Comparison of ENCODE assay signal across 9 cellular contexts in the genomic region with DNA sequence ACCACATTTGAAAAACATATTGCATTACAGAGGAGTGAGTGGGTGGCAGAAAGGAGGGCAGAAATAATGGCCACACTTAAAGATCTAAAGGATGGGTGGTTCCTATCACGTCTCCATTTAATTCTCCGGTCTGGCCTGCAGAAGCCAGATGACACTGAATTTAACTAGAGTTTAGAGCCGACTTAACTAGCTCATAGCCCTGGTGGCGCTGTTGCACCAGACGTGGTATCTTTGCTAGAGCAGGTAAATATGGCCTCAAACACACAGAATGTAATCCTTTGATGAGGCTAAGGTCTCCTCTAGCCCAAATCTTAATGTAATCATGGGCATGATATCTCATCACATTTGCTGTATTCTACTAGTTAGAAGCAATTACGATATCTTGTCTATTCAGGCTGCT. TPM values are rescaled to one million over a fixed set of nuclear protein-coding genes. Genes with fewer than 3 reads are reported as not detected.
DNase-seq lines count a peak whose midpoint lies in the region; ATAC-seq, FAIRE-seq and TF ChIP-seq lines count a peak whose summit lies in the region.
"Had no signal": no experiment of that assay in that cellular context is flagged by ENCODE, and none has a peak within 500 bp of the region (broad histone marks: within the 10 kb centered on the region; RNA-seq: fewer than 3 reads in every experiment).

No MANE protein-coding gene starts in this region.

- no peaks in the 10 kb centered on the region for H3K9me3 Mint-ChIP-seq in activated CD8-positive, alpha-beta memory T cell treated with anti-CD3 and anti-CD28 coated beads, Interleukin-2, amount 10 ng/mL, durations not matched to agents 7 days and 5 days (ENCODE audit: low read depth)
- H3K9me3 Mint-ChIP-seq in T-helper 2 cell treated with Interferon-gamma antibody and Interleukin-4, amounts not matched to agents 5 μg/mL and 100 μg/mL, for 36 hours: no peaks in the 10 kb centered on the region
- no peaks in the 10 kb centered on the region for H3K9me3 Mint-ChIP-seq in osteocyte (ENCODE audit: unreplicated experiment)
- H3K9me3 Mint-ChIP-seq: dendritic cell treated with granulocyte-macrophage colony-stimulating factor and Interleukin-4, amounts not matched to agents 40 ng/mL and 50 ng/mL, for 4 days had no signal

- in situ Hi-C loops in gastrocnemius medialis (cut with MboI; ENCODE audit: low sequenced_read_pairs in 4 of 4): no loop called here

- H4K8ac ChIP-seq in H1 (ENCODE audit: extremely low read depth, insufficient read depth, low read length): no peak overlapping the region

- H3K27me3 ChIP-seq in H1 (replicated peaks in 1 of 4; ENCODE audit: control insufficient read depth in 3 of 4, extremely low read depth in 1 of 4, insufficient read depth in 3 of 4, low read length in 3 of 4): no peaks in the 10 kb centered on the region; a peak in 1 of 7 replicates
- no peaks in the 10 kb centered on the region for H3K27me3 ChIP-seq in gastrocnemius medialis

- no peak overlapping the region for H3K27ac Mint-ChIP-seq in activated CD8-positive, alpha-beta memory T cell treated with anti-CD3 and anti-CD28 coated beads, Interleukin-2, amount 10 ng/mL, durations not matched to agents 7 days and 5 days
- no peak overlapping the region for H3K27ac Mint-ChIP-seq in T-helper 2 cell treated with Interferon-gamma antibody and Interleukin-4, amounts not matched to agents 5 μg/mL and 100 μg/mL, for 36 hours
- H3K27ac Mint-ChIP-seq in osteocyte (ENCODE audit: unreplicated experiment): no peak overlapping the region
- H3K27ac Mint-ChIP-seq: dendritic cell treated with granulocyte-macrophage colony-stimulating factor and Interleukin-4, amounts not matched to agents 40 ng/mL and 50 ng/mL, for 4 days had no signal

- ATAC-seq in activated CD8-positive, alpha-beta memory T cell treated with anti-CD3 and anti-CD28 coated beads, Interleukin-2, amount 10 ng/mL, durations not matched to agents 7 days and 5 days: peak; percentile 45
- no peak for ATAC-seq in gastrocnemius medialis

- H4K20me1 ChIP-seq in H1 (replicated peaks in 1 of 2; ENCODE audit: control insufficient read depth in 1 of 2, insufficient read depth in 2 of 2, low read length in 2 of 2): no peaks in the 10 kb centered on the region

- no peak overlapping the region for H3K14ac ChIP-seq in H1 (ENCODE audit: insufficient read length)

- TF ChIP-seq CTCF in H1 (IDR thresholded peaks at IDR 0.05; ENCODE audit: control extremely low read depth in 1 of 3, insufficient read depth in 1 of 3, low read depth in 1 of 3, low read length in 3 of 3): peak; percentile 23 to 92 (median 87)
- peak; percentile 66 for TF ChIP-seq CTCF in osteocyte (IDR thresholded peaks at IDR 0.05)
- no peak for TF ChIP-seq CTCF in gastrocnemius medialis (IDR thresholded peaks at IDR 0.05 in 4 of 5, conservative IDR thresholded peaks at IDR 0.05 in 1 of 5)

- no peak overlapping the region for H3K4ac ChIP-seq in H1 (replicated peaks; ENCODE audit: insufficient read length, low read depth, low read length)

- H3K4me1 ChIP-seq in H1 (replicated peaks in 1 of 4; ENCODE audit: control insufficient read depth in 3 of 4, insufficient read depth in 4 of 4, low read length in 3 of 4) (peaks cover 0 to 5% (median 0%) of the 10 kb centered on the region in 4 experiments; a peak in 1 of 7 replicates), gastrocnemius medialis (no peaks in the 10 kb centered on the region)

- H3K23ac ChIP-seq in H1 (ENCODE audit: insufficient read length): no peak overlapping the region

- no peak overlapping the region for H3K9ac ChIP-seq in H1 (replicated peaks in 1 of 4; ENCODE audit: extremely low read depth in 1 of 4, low read depth in 3 of 4, low read length in 3 of 4)

- no peaks in the 10 kb centered on the region for H3K36me3 Mint-ChIP-seq in activated CD8-positive, alpha-beta memory T cell treated with anti-CD3 and anti-CD28 coated beads, Interleukin-2, amount 10 ng/mL, durations not matched to agents 7 days and 5 days
- no peaks in the 10 kb centered on the region for H3K36me3 Mint-ChIP-seq in T-helper 2 cell treated with Interferon-gamma antibody and Interleukin-4, amounts not matched to agents 5 μg/mL and 100 μg/mL, for 36 hours (ENCODE audit: low read depth)
- H3K36me3 Mint-ChIP-seq in osteocyte (ENCODE audit: unreplicated experiment): no peaks in the 10 kb centered on the region

- H3K27ac ChIP-seq in H1 (ENCODE audit: low read depth, low read length) (no peak overlapping the region), gastrocnemius medialis (no peak overlapping the region)

- intact Hi-C loops in gastrocnemius medialis (cut with DNase I; ENCODE audit: low total_unique reads): no loop called here

- no peak overlapping the region for H2BK120ac ChIP-seq in H1 (replicated peaks; ENCODE audit: low read depth, low read length)

- peak; percentile 66 for DNase-seq in activated CD8-positive, alpha-beta memory T cell treated with anti-CD3 and anti-CD28 coated beads, Interleukin-2, amount 10 ng/mL, durations not matched to agents 7 days and 5 days
- DNase-seq in activated CD8-positive, alpha-beta memory T cell treated with anti-CD3 and anti-CD28 coated beads for 24 hours: no peak
- DNase-seq in NCI-H1105 treated with DMSO at 0.1 percent for 48 hours (lab: John Stamatoyannopoulos, UW) (peak; percentile 66), H1 (ENCODE audit: low read depth in 1 of 2, low spot score in 2 of 2) (peak; percentile 39 to 68), osteocyte (ENCODE audit: extremely low spot score, unreplicated experiment) (peak; percentile 82), GM12891 (ENCODE audit: insufficient read length, low spot score) (no peak), gastrocnemius medialis (no peak)
- DNase-seq in T-helper 2 cell treated with Interferon-gamma antibody and Interleukin-4, amounts not matched to agents 5 μg/mL and 100 μg/mL, for 36 hours (ENCODE audit: low spot score): peak; percentile 8

- H2BK20ac ChIP-seq in H1 (ENCODE audit: low read length): no peak overlapping the region; the same call in 1 of the 2 replicates

- no peak overlapping the region for H3K4me3 Mint-ChIP-seq in activated CD8-positive, alpha-beta memory T cell treated with anti-CD3 and anti-CD28 coated beads, Interleukin-2, amount 10 ng/mL, durations not matched to agents 7 days and 5 days
- H3K4me3 Mint-ChIP-seq in T-helper 2 cell treated with Interferon-gamma antibody and Interleukin-4, amounts not matched to agents 5 μg/mL and 100 μg/mL, for 36 hours: no peak overlapping the region
- H3K4me3 Mint-ChIP-seq in osteocyte (ENCODE audit: unreplicated experiment): no peak overlapping the region
- H3K4me3 Mint-ChIP-seq: dendritic cell treated with granulocyte-macrophage colony-stimulating factor and Interleukin-4, amounts not matched to agents 40 ng/mL and 50 ng/mL, for 4 days had no signal

- no peaks in the 10 kb centered on the region for H3K79me1 ChIP-seq in H1 (ENCODE audit: low read depth, low read length)

- H3K36me3 ChIP-seq in H1 (ENCODE audit: control insufficient read depth in 2 of 4, insufficient read depth in 4 of 4, low read length in 3 of 4): no peaks in the 10 kb centered on the region
- H3K36me3 ChIP-seq in gastrocnemius medialis: no peaks in the 10 kb centered on the region

- no peak overlapping the region for H2AFZ ChIP-seq in H1 (ENCODE audit: low read length)

- peak overlapping the region; percentile 96 for H4K91ac ChIP-seq in H1 (replicated peaks; ENCODE audit: insufficient read length, low read length)

- peaks cover 20% of the 10 kb centered on the region for H3K27me3 Mint-ChIP-seq in activated CD8-positive, alpha-beta memory T cell treated with anti-CD3 and anti-CD28 coated beads, Interleukin-2, amount 10 ng/mL, durations not matched to agents 7 days and 5 days
- peaks cover 7% of the 10 kb centered on the region for H3K27me3 Mint-ChIP-seq in T-helper 2 cell treated with Interferon-gamma antibody and Interleukin-4, amounts not matched to agents 5 μg/mL and 100 μg/mL, for 36 hours (ENCODE audit: low read depth)
- peaks cover 18% of the 10 kb centered on the region for H3K27me3 Mint-ChIP-seq in osteocyte (ENCODE audit: unreplicated experiment)

- 30% methylated on average over 6 of the region's 6 CpGs; no CpG with 5 or more reads in 1 of the 2 experiments for WGBS in H1 (ENCODE audit: extremely low coverage in 1 of 2, insufficient coverage in 1 of 2, insufficient read length in 1 of 2, insufficient replicate concordance in 2 of 2, low coverage in 1 of 2, low lambda C conversion rate in 2 of 2, missing lambda C conversion rate in 1 of 2), 2 experiments

- TF ChIP-seq EP300 in H1 (IDR thresholded peaks at IDR 0.05; ENCODE audit: borderline replicate concordance in 1 of 2, low read depth in 2 of 2, low read length in 2 of 2): no peak

- no peak for TF ChIP-seq POLR2A in H1 (IDR thresholded peaks at IDR 0.05; ENCODE audit: control extremely low read depth in 1 of 2, low read depth in 2 of 2, low read length in 2 of 2)
- TF ChIP-seq POLR2A in GM12891 (IDR thresholded peaks at IDR 0.05; ENCODE audit: low read depth, low read length): no peak
- TF ChIP-seq POLR2A in gastrocnemius medialis (IDR thresholded peaks at IDR 0.05): no peak

- no peaks in the 10 kb centered on the region for H3K9me3 ChIP-seq in H1 (ENCODE audit: insufficient read depth in 2 of 2, low read depth in 1 of 2, low read length in 1 of 2)
- no peaks in the 10 kb centered on the region for H3K9me3 ChIP-seq in gastrocnemius medialis

- H2BK12ac ChIP-seq in H1 (ENCODE audit: low read depth, low read length): no peak overlapping the region

- no peak overlapping the region for H3K4me2 ChIP-seq in H1 (ENCODE audit: insufficient read depth in 1 of 2, low read depth in 2 of 2, low read length in 2 of 2)

- H3K4me3 ChIP-seq in H1 (ENCODE audit: extremely low read depth in 1 of 4, insufficient read depth in 2 of 4, low read depth in 3 of 4, low read length in 4 of 4): no peak overlapping the region
- H3K4me3 ChIP-seq in gastrocnemius medialis: no peak overlapping the region

- H2AK5ac ChIP-seq in H1 (ENCODE audit: low read depth, low read length): no peak overlapping the region

- H3K56ac ChIP-seq in H1 (replicated peaks; ENCODE audit: insufficient read length, low read depth, low read length): no peak overlapping the region

- CTCF ChIA-PET in activated CD8-positive, alpha-beta memory T cell treated with anti-CD3 and anti-CD28 coated beads, Interleukin-2, amount 10 ng/mL, durations not matched to agents 7 days and 5 days (lab: Charles Lee): interaction anchor here (0.8 to 1.0 kb wide), 3 partner anchors 166 to 215 kb away, joined by 3 to 5 read pairs (median 3); no protein-coding TSS in a partner anchor
- CTCF ChIA-PET in H1 (lab: Charles Lee; ENCODE audit: partially characterized antibody): interaction anchor here (0.5 to 1.0 kb wide), 17 partner anchors 21 to 474 kb away, joined by 3 to 6 read pairs (median 3); partner anchors contain the start of gene TESMIN

- no peak overlapping the region for H3K18ac ChIP-seq in H1 (ENCODE audit: extremely low read depth, low read length)

- H2BK5ac ChIP-seq in H1 (ENCODE audit: low read depth, low read length): peak overlapping the region; percentile 66; the same call in 1 of the 2 replicates

- no peak overlapping the region for H4K5ac ChIP-seq in H1 (ENCODE audit: insufficient read length, low read depth, low read length)

- H3K23me2 ChIP-seq in H1 (ENCODE audit: low read depth, low read length): no peaks in the 10 kb centered on the region; the same call in 1 of the 2 replicates

- TF ChIP-seq RAD21 in H1 (IDR thresholded peaks at IDR 0.05 in 1 of 2, conservative IDR thresholded peaks at IDR 0.05 in 1 of 2; ENCODE audit: low read depth in 2 of 2, low read length in 2 of 2): peak; percentile 93 to 96

- no peak overlapping the region for H2BK15ac ChIP-seq in H1 (ENCODE audit: low read length)

- no peaks in the 10 kb centered on the region for H3K79me2 ChIP-seq in H1 (ENCODE audit: control insufficient read depth in 1 of 2, insufficient read depth in 2 of 2, low read length in 2 of 2)

- POLR2A ChIA-PET in H1 (lab: Charles Lee; ENCODE audit: partially characterized antibody): no interaction called here

- FAIRE-seq in H1 (lab: Jason Lieb, UNC) (peak; percentile 74), GM12891 (lab: Jason Lieb, UNC) (no peak)

- H3K4me1 Mint-ChIP-seq in activated CD8-positive, alpha-beta memory T cell treated with anti-CD3 and anti-CD28 coated beads, Interleukin-2, amount 10 ng/mL, durations not matched to agents 7 days and 5 days: no peaks in the 10 kb centered on the region
- no peaks in the 10 kb centered on the region for H3K4me1 Mint-ChIP-seq in T-helper 2 cell treated with Interferon-gamma antibody and Interleukin-4, amounts not matched to agents 5 μg/mL and 100 μg/mL, for 36 hours (ENCODE audit: low read depth)
- no peaks in the 10 kb centered on the region for H3K4me1 Mint-ChIP-seq in osteocyte (ENCODE audit: unreplicated experiment)

RNA-seq across cellular contexts. Expression of gene GAL, which starts 51.5 kb away (rescaled TPM):
- not detected for total RNA-seq in activated CD8-positive, alpha-beta memory T cell treated with anti-CD3 and anti-CD28 coated beads, Interleukin-2, amount 10 ng/mL, durations not matched to agents 7 days and 5 days
- total RNA-seq in H1 (2021; fragmentation: NEBNext Ultra II Directional; extraction: Animal tissue kit (Norgen Biotek cat#: 25700)): 233 and 234 TPM in 2 replicates
- polyA plus RNA-seq in H1 (2011; rRNA removed): 81.8 and 124 TPM in 2 replicates
- polyA plus RNA-seq in H1 (2011; cell fraction: cytosol; rRNA removed): 93.5 TPM
- polyA plus RNA-seq in H1 (2011; cell fraction: nucleus; rRNA removed): 72.9 TPM
- polyA plus RNA-seq in H1 (2012, experiment 1 of 2): 113 to 133 TPM (median 127 TPM) in 4 replicates
- 189 TPM for polyA plus RNA-seq in H1 (2012, experiment 2 of 2)
- 495 TPM for polyA plus RNA-seq in H1 (2013, experiment 1 of 2)
- polyA plus RNA-seq in H1 (2013, experiment 2 of 2): 562 TPM
- 19.7 and 28.9 TPM in 2 replicates for polyA minus RNA-seq in H1 (2011; rRNA and poly(A)+ RNA removed)
- polyA minus RNA-seq in H1 (2011; cell fraction: cytosol; rRNA and poly(A)+ RNA removed): 55.9 TPM
- polyA minus RNA-seq in H1 (2011; cell fraction: nucleus; rRNA and poly(A)+ RNA removed): 29.4 TPM
- total RNA-seq in osteocyte: not detected in 2 replicates
- not detected for polyA plus RNA-seq in GM12891 (2012; ENCODE audit: low read depth, missing spikeins)
- not detected for total RNA-seq in gastrocnemius medialis

Comparison
In these comparisons a context has a peak if more than half of its experiments do, and no peak if none do; other contexts are left out.
1. DNase-seq: peak in activated CD8-positive, alpha-beta memory T cell treated with anti-CD3 and anti-CD28 coated beads, Interleukin-2, amount 10 ng/mL, durations not matched to agents 7 days and 5 days (single experiment), NCI-H1105 treated with DMSO at 0.1 percent for 48 hours (single experiment), T-helper 2 cell treated with Interferon-gamma antibody and Interleukin-4, amounts not matched to agents 5 μg/mL and 100 μg/mL, for 36 hours (single experiment), H1 (2 of 2) and osteocyte (single experiment); none in activated CD8-positive, alpha-beta memory T cell treated with anti-CD3 and anti-CD28 coated beads for 24 hours (single experiment), GM12891 (single experiment) and gastrocnemius medialis (0 of 2).
2. CTCF ChIP-seq: peak in H1 (3 of 3) and osteocyte (single experiment); none in gastrocnemius medialis (0 of 5).
3. RNA of gene GAL, which starts 51.5 kb away (total RNA-seq): 233 to 234 TPM in H1; not detected in activated CD8-positive, alpha-beta memory T cell treated with anti-CD3 and anti-CD28 coated beads, Interleukin-2, amount 10 ng/mL, durations not matched to agents 7 days and 5 days, not detected in osteocyte and not detected in gastrocnemius medialis; every median in the first group is over 100 times any median in the second.